1 cellular context compared by ENCODE assay signal in genomic region chr6:35154947-35155346, GRCh38.
TF ChIP-seq lines count a peak whose summit lies in the region.

No MANE protein-coding gene starts in this region.

TF ChIP-seq in HepG2, 621 proteins besides CTCF, POLR2A, EP300 and RAD21:
- TF ChIP-seq CEBPB (IDR thresholded peaks at IDR 0.05; ENCODE audit: borderline replicate concordance, low read depth, low read length): 0 out of 2 replicates have a peak, but pooled peaks have one; percentile 22
- no peak for TF ChIP-seq CENPT (CRISPR knock-in tag; IDR thresholded peaks at IDR 0.05; ENCODE audit: low read depth)
